ENCODE assay signal across 20 cellular contexts in genomic region chr17:40297511-40297910, GRCh38. TPM values are rescaled to one million over a fixed set of nuclear protein-coding genes. Genes with fewer than 3 reads are reported as not detected.
DNase-seq lines count a peak whose midpoint lies in the region; ATAC-seq and TF ChIP-seq lines count a peak whose summit lies in the region.
"Had no signal": no experiment of that assay in that cellular context is flagged by ENCODE, and none has a peak within 500 bp of the region (broad histone marks: within the 10 kb centered on the region; RNA-seq: fewer than 3 reads in every experiment).

No MANE protein-coding gene starts in this region.

- H3K79me1 ChIP-seq in mesenchymal stem cell (replicated peaks; ENCODE audit: low read length, poor library complexity, severe bottlenecking) = peaks cover 4% of the 10 kb centered on the region

- no peak overlapping the region for H3K4ac ChIP-seq in mesenchymal stem cell (ENCODE audit: low read depth in 1 of 2, low read length in 2 of 2)

- H3K27ac ChIP-seq in mesenchymal stem cell (ENCODE audit: low read length, poor library complexity, severe bottlenecking) (no peak overlapping the region), upper lobe of left lung (peak overlapping the region in 1 of 4 donors; percentile 10)
- H3K27ac ChIP-seq: BLaER1, RWPE1 had no signal

- no peak overlapping the region for H3K4me2 ChIP-seq in mesenchymal stem cell (ENCODE audit: low read length, poor library complexity, severe bottlenecking)
- H3K4me2 ChIP-seq: BLaER1 had no signal

- no peak for ATAC-seq in Right ventricle myocardium superior (ENCODE audit: poor library complexity)
- no peak for ATAC-seq in upper lobe of left lung (ENCODE audit: low FRiP score in 2 of 2)
- no peak for ATAC-seq in omental fat pad (ENCODE audit: low FRiP score)
- ATAC-seq: Panc1 had no signal

- no peak for TF ChIP-seq CTCF in upper lobe of left lung (IDR thresholded peaks at IDR 0.05)
- no peak for TF ChIP-seq CTCF in omental fat pad (IDR thresholded peaks at IDR 0.05)

- no peak overlapping the region for H2BK15ac ChIP-seq in mesenchymal stem cell (ENCODE audit: low read depth, poor library complexity, severe bottlenecking)

- H3K27me3 ChIP-seq in adipocyte (replicated peaks; ENCODE audit: control insufficient read depth, insufficient read depth, low read length) = no peaks in the 10 kb centered on the region
- H3K27me3 ChIP-seq in mesenchymal stem cell (ENCODE audit: control insufficient read depth in 1 of 2, insufficient read depth in 1 of 2, low read length in 2 of 2) = no peaks in the 10 kb centered on the region
- H3K27me3 ChIP-seq in upper lobe of left lung = no peaks in the 10 kb centered on the region
- H3K27me3 ChIP-seq: BLaER1 had no signal

- no peak for TF ChIP-seq POLR2A in upper lobe of left lung (IDR thresholded peaks at IDR 0.05)

- no peak overlapping the region for H3K18ac ChIP-seq in mesenchymal stem cell (ENCODE audit: low read depth in 1 of 2, low read length in 2 of 2)

- no peak overlapping the region for H3K23ac ChIP-seq in mesenchymal stem cell (ENCODE audit: low read length in 2 of 2)

- H4K8ac ChIP-seq in mesenchymal stem cell (ENCODE audit: low read length) = no peak overlapping the region

- WGBS in mesenchymal stem cell = no CpG with 5 or more reads among the region's 2 CpGs
- WGBS in upper lobe of left lung, 2 donors = 88 to 94% methylated on average over 2 of the region's 2 CpGs

- no peak overlapping the region for H4K91ac ChIP-seq in mesenchymal stem cell (ENCODE audit: low read length)

- peak overlapping the region; percentile 54 for H3K9ac ChIP-seq in adipocyte (ENCODE audit: low read length)
- H3K9ac ChIP-seq in mesenchymal stem cell (ENCODE audit: low read length) = peak overlapping the region; percentile 2
- H3K9ac ChIP-seq: BLaER1 had no signal

- no peak for TF ChIP-seq EP300 in upper lobe of left lung (IDR thresholded peaks at IDR 0.05)

- no peak overlapping the region for H2AK5ac ChIP-seq in mesenchymal stem cell (ENCODE audit: low read length, severe bottlenecking)

- no peak overlapping the region for H2AFZ ChIP-seq in mesenchymal stem cell (ENCODE audit: low read depth, low read length)

- DNase-seq in cardiac septum (ENCODE audit: low spot score) = peak; percentile 33
- no peak for DNase-seq in Right ventricle myocardium superior
- DNase-seq in adipocyte (ENCODE audit: low read depth) = no peak
- DNase-seq in mesenchymal stem cell = no peak
- no peak for DNase-seq in NK-92 treated with Interleukin-12 subunit alpha and Interleukin-12 subunit beta, amount 100 ng/mL, for 24 hours (lab: John Stamatoyannopoulos, UW)
- no peak for DNase-seq in upper lobe of left lung
- DNase-seq in omental fat pad (ENCODE audit: low spot score) = no peak
- DNase-seq: CD4-positive, CD25-positive, alpha-beta regulatory T cell; KG1; MM.1S; NCI-H1417 treated with DMSO at 0.1 percent for 48 hours; NCI-H1694 treated with DMSO at 0.1 percent for 48 hours; NCI-H2081; NCI-H2227 treated with DMSO at 0.1 percent for 48 hours; NCI-H510A; NCI-H69; SHP77 treated with DMSO at 0.1 percent for 48 hours had no signal

- no peak overlapping the region for H2BK120ac ChIP-seq in mesenchymal stem cell (ENCODE audit: low read depth, low read length)

- H2BK5ac ChIP-seq in mesenchymal stem cell (ENCODE audit: low read depth, low read length, poor library complexity, severe bottlenecking) = no peak overlapping the region

- H3K4me3 ChIP-seq in adipocyte (ENCODE audit: low read length) (no peak overlapping the region), mesenchymal stem cell (ENCODE audit: insufficient read depth in 1 of 2, low read depth in 1 of 2, low read length in 2 of 2) (no peak overlapping the region), upper lobe of left lung (no peak overlapping the region)
- H3K4me3 ChIP-seq: BLaER1 had no signal

- H3K14ac ChIP-seq in mesenchymal stem cell (ENCODE audit: low read length in 2 of 2) = no peak overlapping the region

- peaks cover 62% of the 10 kb centered on the region for H3K4me1 ChIP-seq in adipocyte (ENCODE audit: control insufficient read depth, insufficient read depth, low read length)
- H3K4me1 ChIP-seq in mesenchymal stem cell (ENCODE audit: control insufficient read depth, insufficient read depth, low read depth, low read length) = peaks cover 1% of the 10 kb centered on the region
- peaks cover 0 to 5% (median 2%) of the 10 kb centered on the region in 4 donors for H3K4me1 ChIP-seq in upper lobe of left lung
- H3K4me1 ChIP-seq: BLaER1 had no signal

- H3K36me3 ChIP-seq in adipocyte (ENCODE audit: control insufficient read depth, insufficient read depth, low read length, severe bottlenecking) (no peaks in the 10 kb centered on the region), mesenchymal stem cell (ENCODE audit: control insufficient read depth in 1 of 2, insufficient read depth in 2 of 2, low read depth in 1 of 2, low read length in 2 of 2) (peaks cover 3 to 32% of the 10 kb centered on the region in 2 experiments), upper lobe of left lung (no peaks in the 10 kb centered on the region)

- intact Hi-C loops in cardiac septum (cut with DNase I) (loop anchor here (10.0 kb wide), 1 partner anchor 283 kb away; the partner anchor contains the start of gene CSF3), Right ventricle myocardium superior (cut with DNase I) (no loop called here)

- H2BK12ac ChIP-seq in mesenchymal stem cell (ENCODE audit: low read length in 2 of 2) = no peak overlapping the region

- H3K9me3 ChIP-seq in adipocyte (ENCODE audit: control insufficient read depth, low read length) (no peaks in the 10 kb centered on the region), mesenchymal stem cell (ENCODE audit: control insufficient read depth, low read length) (no peaks in the 10 kb centered on the region), upper lobe of left lung (no peaks in the 10 kb centered on the region)
- H3K9me3 ChIP-seq: BLaER1 had no signal

RNA-seq across cellular contexts. Expression of gene CDC6, which starts 9.8 kb away (rescaled TPM):
- total RNA-seq in cardiac septum (0.75 TPM), Right ventricle myocardium superior (1.1 TPM), upper lobe of left lung (1 to 10 TPM; 1.1 to 5.1 (median 2.3) TPM), omental fat pad (1 to 10 TPM in 2 of 4 donors, under 1 TPM in 2; 0.56 to 4.3 (median 1.7) TPM)
- 8.5 TPM for polyA plus RNA-seq in mesenchymal stem cell (2013, experiment 1 of 2)
- polyA plus RNA-seq in mesenchymal stem cell (2013, experiment 2 of 2) = 9.1 TPM

RNA-seq across cellular contexts. Expression of gene RARA, which starts 11.5 kb away (rescaled TPM):
- total RNA-seq in cardiac septum (30.7 TPM), Right ventricle myocardium superior (15.8 TPM), upper lobe of left lung (10 to 100 TPM; 45.7 to 95.6 (median 85.9) TPM), omental fat pad (10 to 100 TPM; 26.7 to 61.5 (median 35.9) TPM)
- 32.6 TPM for polyA plus RNA-seq in mesenchymal stem cell (2013, experiment 1 of 2)
- 32.1 TPM for polyA plus RNA-seq in mesenchymal stem cell (2013, experiment 2 of 2)
